Comparison of ENCODE assay signal across 2 cellular contexts in genomic region chr13:109769275-109769674, GRCh38.
TF ChIP-seq lines count a peak whose summit lies in the region.

No MANE protein-coding gene starts in this region.

TF ChIP-seq in GM23338, 12 proteins besides CTCF, POLR2A, EP300 and RAD21 (continued from another document):
- TF ChIP-seq REST (IDR thresholded peaks at IDR 0.05; ENCODE audit: unreplicated experiment) (no peak), CREB1 (CRISPR knock-in tag; IDR thresholded peaks at IDR 0.05; ENCODE audit: low read depth) (no peak), EZH2 (IDR thresholded peaks at IDR 0.05; ENCODE audit: low read depth, unreplicated experiment) (no peak), ZNF462 (CRISPR knock-in tag; IDR thresholded peaks at IDR 0.05) (no peak), STAT1 (IDR thresholded peaks at IDR 0.05; ENCODE audit: unreplicated experiment) (no peak)

TF ChIP-seq in WTC11, 78 proteins besides CTCF, POLR2A, EP300 and RAD21 (continued from another document):
- TF ChIP-seq, protein P1, sequence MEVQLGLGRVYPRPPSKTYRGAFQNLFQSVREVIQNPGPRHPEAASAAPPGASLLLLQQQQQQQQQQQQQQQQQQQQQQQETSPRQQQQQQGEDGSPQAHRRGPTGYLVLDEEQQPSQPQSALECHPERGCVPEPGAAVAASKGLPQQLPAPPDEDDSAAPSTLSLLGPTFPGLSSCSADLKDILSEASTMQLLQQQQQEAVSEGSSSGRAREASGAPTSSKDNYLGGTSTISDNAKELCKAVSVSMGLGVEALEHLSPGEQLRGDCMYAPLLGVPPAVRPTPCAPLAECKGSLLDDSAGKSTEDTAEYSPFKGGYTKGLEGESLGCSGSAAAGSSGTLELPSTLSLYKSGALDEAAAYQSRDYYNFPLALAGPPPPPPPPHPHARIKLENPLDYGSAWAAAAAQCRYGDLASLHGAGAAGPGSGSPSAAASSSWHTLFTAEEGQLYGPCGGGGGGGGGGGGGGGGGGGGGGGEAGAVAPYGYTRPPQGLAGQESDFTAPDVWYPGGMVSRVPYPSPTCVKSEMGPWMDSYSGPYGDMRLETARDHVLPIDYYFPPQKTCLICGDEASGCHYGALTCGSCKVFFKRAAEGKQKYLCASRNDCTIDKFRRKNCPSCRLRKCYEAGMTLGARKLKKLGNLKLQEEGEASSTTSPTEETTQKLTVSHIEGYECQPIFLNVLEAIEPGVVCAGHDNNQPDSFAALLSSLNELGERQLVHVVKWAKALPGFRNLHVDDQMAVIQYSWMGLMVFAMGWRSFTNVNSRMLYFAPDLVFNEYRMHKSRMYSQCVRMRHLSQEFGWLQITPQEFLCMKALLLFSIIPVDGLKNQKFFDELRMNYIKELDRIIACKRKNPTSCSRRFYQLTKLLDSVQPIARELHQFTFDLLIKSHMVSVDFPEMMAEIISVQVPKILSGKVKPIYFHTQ (CRISPR knock-in tag; IDR thresholded peaks at IDR 0.05), result no peak
- TF ChIP-seq ZNF263 (CRISPR knock-in tag; IDR thresholded peaks at IDR 0.05; ENCODE audit: low read depth), result no peak
- TF ChIP-seq, protein P2, sequence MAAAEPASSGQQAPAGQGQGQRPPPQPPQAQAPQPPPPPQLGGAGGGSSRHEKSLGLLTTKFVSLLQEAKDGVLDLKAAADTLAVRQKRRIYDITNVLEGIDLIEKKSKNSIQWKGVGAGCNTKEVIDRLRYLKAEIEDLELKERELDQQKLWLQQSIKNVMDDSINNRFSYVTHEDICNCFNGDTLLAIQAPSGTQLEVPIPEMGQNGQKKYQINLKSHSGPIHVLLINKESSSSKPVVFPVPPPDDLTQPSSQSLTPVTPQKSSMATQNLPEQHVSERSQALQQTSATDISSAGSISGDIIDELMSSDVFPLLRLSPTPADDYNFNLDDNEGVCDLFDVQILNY (CRISPR knock-in tag; IDR thresholded peaks at IDR 0.05), result no peak
- TF ChIP-seq, protein P3, sequence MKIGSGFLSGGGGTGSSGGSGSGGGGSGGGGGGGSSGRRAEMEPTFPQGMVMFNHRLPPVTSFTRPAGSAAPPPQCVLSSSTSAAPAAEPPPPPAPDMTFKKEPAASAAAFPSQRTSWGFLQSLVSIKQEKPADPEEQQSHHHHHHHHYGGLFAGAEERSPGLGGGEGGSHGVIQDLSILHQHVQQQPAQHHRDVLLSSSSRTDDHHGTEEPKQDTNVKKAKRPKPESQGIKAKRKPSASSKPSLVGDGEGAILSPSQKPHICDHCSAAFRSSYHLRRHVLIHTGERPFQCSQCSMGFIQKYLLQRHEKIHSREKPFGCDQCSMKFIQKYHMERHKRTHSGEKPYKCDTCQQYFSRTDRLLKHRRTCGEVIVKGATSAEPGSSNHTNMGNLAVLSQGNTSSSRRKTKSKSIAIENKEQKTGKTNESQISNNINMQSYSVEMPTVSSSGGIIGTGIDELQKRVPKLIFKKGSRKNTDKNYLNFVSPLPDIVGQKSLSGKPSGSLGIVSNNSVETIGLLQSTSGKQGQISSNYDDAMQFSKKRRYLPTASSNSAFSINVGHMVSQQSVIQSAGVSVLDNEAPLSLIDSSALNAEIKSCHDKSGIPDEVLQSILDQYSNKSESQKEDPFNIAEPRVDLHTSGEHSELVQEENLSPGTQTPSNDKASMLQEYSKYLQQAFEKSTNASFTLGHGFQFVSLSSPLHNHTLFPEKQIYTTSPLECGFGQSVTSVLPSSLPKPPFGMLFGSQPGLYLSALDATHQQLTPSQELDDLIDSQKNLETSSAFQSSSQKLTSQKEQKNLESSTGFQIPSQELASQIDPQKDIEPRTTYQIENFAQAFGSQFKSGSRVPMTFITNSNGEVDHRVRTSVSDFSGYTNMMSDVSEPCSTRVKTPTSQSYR (CRISPR knock-in tag; IDR thresholded peaks at IDR 0.05), result no peak
- no peak for TF ChIP-seq ZNF219 (CRISPR knock-in tag; IDR thresholded peaks at IDR 0.05; ENCODE audit: borderline replicate concordance)
